21 cellular contexts compared by ENCODE assay signal in genomic region chr2:29296585-29296984, GRCh38.
"Had no signal": no experiment of that assay in that cellular context is flagged by ENCODE, and none has a peak within 500 bp of the region (broad histone marks: within the 10 kb centered on the region; RNA-seq: fewer than 3 reads in every experiment).

No MANE protein-coding gene starts in this region.

- H3K27ac ChIP-seq: colonic mucosa, coronary artery, dorsolateral prefrontal cortex, epithelial cell of prostate, esophagus muscularis mucosa, esophagus squamous epithelium, foreskin keratinocyte, gastrocnemius medialis, gastroesophageal sphincter, heart left ventricle had no signal

- ATAC-seq: effector memory CD8-positive, alpha-beta T cell; foreskin keratinocyte; gastrocnemius medialis; gastroesophageal sphincter had no signal

- H3K9me3 ChIP-seq: colonic mucosa, esophagus squamous epithelium, gastrocnemius medialis, gastroesophageal sphincter, heart left ventricle had no signal

- DNase-seq: colonic mucosa; cortex of kidney; dermis blood vessel endothelial cell; effector CD4-positive, alpha-beta T cell; effector CD8-positive, alpha-beta T cell; effector memory CD4-positive, alpha-beta T cell; effector memory CD8-positive, alpha-beta T cell; esophagus squamous epithelium; foreskin keratinocyte; foreskin melanocyte; gastrocnemius medialis; heart left ventricle had no signal

- FAIRE-seq: colon, endometrium, endothelial cell of umbilical vein, frontal cortex had no signal

- H3K4me3 ChIP-seq: colonic mucosa, coronary artery, dorsolateral prefrontal cortex, esophagus muscularis mucosa, esophagus squamous epithelium, gastrocnemius medialis, gastroesophageal sphincter, heart left ventricle had no signal

- H3K36me3 ChIP-seq: colonic mucosa, esophagus muscularis mucosa, esophagus squamous epithelium, gastrocnemius medialis, gastroesophageal sphincter, heart left ventricle had no signal

- H3K4me1 ChIP-seq: colonic mucosa, esophagus muscularis mucosa, esophagus squamous epithelium, foreskin keratinocyte, gastrocnemius medialis, gastroesophageal sphincter, heart left ventricle had no signal

- H3K27me3 ChIP-seq: colonic mucosa had no signal
